ENCODE assay signal across 8 cellular contexts in the genomic region with DNA sequence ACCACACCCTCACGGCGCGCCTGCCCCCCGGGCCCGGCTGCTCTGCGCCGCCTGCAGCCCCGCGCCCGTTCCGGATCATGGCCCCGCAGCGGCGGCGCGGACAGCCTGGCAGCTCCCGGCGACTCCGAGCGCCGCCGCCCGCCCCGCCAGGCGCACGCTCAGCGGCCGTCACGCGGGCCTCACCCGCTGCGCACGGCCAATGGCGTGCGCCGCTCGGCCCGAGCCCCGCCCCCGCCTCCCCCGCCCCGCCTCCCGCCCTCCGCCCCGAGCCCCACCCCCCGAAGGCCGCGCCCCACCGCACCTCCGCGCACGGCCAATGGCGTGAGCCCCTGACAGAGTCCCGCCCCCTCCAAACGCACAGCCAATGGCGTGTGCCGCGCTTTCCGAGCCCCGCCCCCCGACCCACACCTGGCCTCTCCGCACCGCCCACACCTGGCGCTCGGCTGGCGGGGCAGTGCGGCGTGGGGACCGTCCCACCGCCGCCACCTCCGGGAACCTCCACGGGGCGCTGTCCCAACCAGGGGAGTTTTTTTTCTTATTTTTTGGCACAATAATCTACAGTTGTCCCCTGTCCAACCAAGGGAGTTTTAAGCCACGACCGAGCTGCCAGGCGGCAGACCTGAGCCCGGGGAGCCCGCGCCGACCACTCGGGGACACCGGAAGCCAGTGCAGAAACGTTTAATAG. TPM values are rescaled to one million over a fixed set of nuclear protein-coding genes. Genes with fewer than 3 reads are reported as not detected.
DNase-seq lines count a peak whose midpoint lies in the region; ATAC-seq, FAIRE-seq and TF ChIP-seq lines count a peak whose summit lies in the region.

A gene (minus strand): TSS at position 123 of the 685 bp plus-strand sequence. CDS start 44 bp downstream, at position 79.

- POLR2A ChIA-PET in H1 (lab: Charles Lee; ENCODE audit: partially characterized antibody): interaction anchor here (0.6 to 8.7 kb wide), 7 partner anchors 8 to 119 kb away, joined by 3 to 135 read pairs (median 5); a partner anchor contains a TSS

- peak within 1 kb of the TSS; percentile 72 for H3K4ac ChIP-seq in H1 (replicated peaks; ENCODE audit: insufficient read length, low read depth, low read length)
- H3K4ac ChIP-seq in mesendoderm (ENCODE audit: low read depth, low read length): peak within 1 kb of the TSS; percentile 36

- H2AFZ ChIP-seq in H1 (ENCODE audit: low read length): no peak within 1 kb of the TSS

- peaks cover 2% of the 10 kb centered on the region for H3K79me1 ChIP-seq in H1 (ENCODE audit: low read depth, low read length)
- peaks cover 9% of the 10 kb centered on the region for H3K79me1 ChIP-seq in mesendoderm (ENCODE audit: low read length)

- H3K4me2 ChIP-seq in H1 (ENCODE audit: insufficient read depth in 1 of 2, low read depth in 2 of 2, low read length in 2 of 2) (peak within 1 kb of the TSS; percentile 68 to 91), mesendoderm (ENCODE audit: low read length) (peak within 1 kb of the TSS; percentile 90)

- H3K36me3 Mint-ChIP-seq in CD4-positive, CD25-positive, alpha-beta regulatory T cell: peaks cover 9% of the 10 kb centered on the region

- peak within 1 kb of the TSS; percentile 65 for H4K91ac ChIP-seq in H1 (replicated peaks; ENCODE audit: insufficient read length, low read length)

- peaks cover 6% of the 10 kb centered on the region; the same call in 1 of the 2 replicates for H3K23me2 ChIP-seq in H1 (ENCODE audit: low read depth, low read length)

- H3K18ac ChIP-seq in H1 (ENCODE audit: extremely low read depth, low read length) (peak within 1 kb of the TSS; percentile 60; the same call in 1 of the 2 replicates), mesendoderm (ENCODE audit: low read length) (peak within 1 kb of the TSS; percentile 15)

- H4K8ac ChIP-seq in H1 (ENCODE audit: extremely low read depth, insufficient read depth, low read length) (no peak within 1 kb of the TSS), mesendoderm (ENCODE audit: low read depth, low read length) (no peak within 1 kb of the TSS)

- no peak within 1 kb of the TSS for H4K5ac ChIP-seq in H1 (ENCODE audit: insufficient read length, low read depth, low read length)
- no peak within 1 kb of the TSS for H4K5ac ChIP-seq in mesendoderm (ENCODE audit: low read length)

- H2AK5ac ChIP-seq in H1 (ENCODE audit: low read depth, low read length) (no peak within 1 kb of the TSS), mesendoderm (ENCODE audit: low read length) (no peak within 1 kb of the TSS)

- no peaks in the 10 kb centered on the region for H3K27me3 ChIP-seq in CD4-positive, CD25-positive, alpha-beta regulatory T cell (ENCODE audit: control insufficient read depth, insufficient read depth, low read length)
- H3K27me3 ChIP-seq in H1 (replicated peaks in 1 of 4; ENCODE audit: control insufficient read depth in 3 of 4, extremely low read depth in 1 of 4, insufficient read depth in 3 of 4, low read length in 3 of 4) (peaks cover 0 to 4% (median 2%) of the 10 kb centered on the region in 4 experiments; a peak in 2 of 7 replicates), mesendoderm (ENCODE audit: insufficient read depth, low read length, poor library complexity) (no peaks in the 10 kb centered on the region)

- no peaks in the 10 kb centered on the region for H3K9me3 ChIP-seq in CD4-positive, CD25-positive, alpha-beta regulatory T cell (ENCODE audit: control insufficient read depth in 2 of 2, low read length in 2 of 2)
- H3K9me3 ChIP-seq in H1 (ENCODE audit: insufficient read depth in 2 of 2, low read depth in 1 of 2, low read length in 1 of 2): no peaks in the 10 kb centered on the region

- CTCF ChIA-PET in H1 (lab: Charles Lee; ENCODE audit: partially characterized antibody): interaction anchor here (0.9 to 2.5 kb wide), 3 partner anchors 42 to 295 kb away, joined by 3 to 8 read pairs (median 5); a partner anchor contains a TSS

- TF ChIP-seq POLR2A in H1 (IDR thresholded peaks at IDR 0.05; ENCODE audit: control extremely low read depth in 1 of 2, low read depth in 2 of 2, low read length in 2 of 2): no peak

- H3K27me3 Mint-ChIP-seq in CD4-positive, CD25-positive, alpha-beta regulatory T cell: no peaks in the 10 kb centered on the region

- TF ChIP-seq CTCF in H1 (IDR thresholded peaks at IDR 0.05; ENCODE audit: control extremely low read depth in 1 of 3, insufficient read depth in 1 of 3, low read depth in 1 of 3, low read length in 3 of 3): peak in 1 of 3 experiments; percentile 13; a peak in 1 of 4 replicates

- no peak for FAIRE-seq in H1 (lab: Jason Lieb, UNC)

- WGBS in H1 (ENCODE audit: extremely low coverage in 1 of 2, insufficient coverage in 1 of 2, insufficient read length in 1 of 2, insufficient replicate concordance in 2 of 2, low coverage in 1 of 2, low lambda C conversion rate in 2 of 2, missing lambda C conversion rate in 1 of 2), 2 experiments: 29% methylated on average over 19 of the region's 84 CpGs; no CpG with 5 or more reads in 1 of the 2 experiments
- no CpG with 5 or more reads among the region's 84 CpGs for WGBS in mesendoderm (ENCODE audit: extremely low coverage, insufficient coverage, low lambda C conversion rate)

- peaks cover 36% of the 10 kb centered on the region for H3K36me3 ChIP-seq in CD4-positive, CD25-positive, alpha-beta regulatory T cell (ENCODE audit: control insufficient read depth, insufficient read depth, low read length)
- peaks cover 8 to 25% (median 19%) of the 10 kb centered on the region in 4 experiments for H3K36me3 ChIP-seq in H1 (ENCODE audit: control insufficient read depth in 2 of 4, insufficient read depth in 4 of 4, low read length in 3 of 4)
- peaks cover 6% of the 10 kb centered on the region for H3K36me3 ChIP-seq in mesendoderm (ENCODE audit: control insufficient read depth, insufficient read depth, low read length)

- H3K9ac ChIP-seq in H1 (replicated peaks in 1 of 4; ENCODE audit: extremely low read depth in 1 of 4, low read depth in 3 of 4, low read length in 3 of 4): peak within 1 kb of the TSS in 2 of 4 experiments; percentile 24 to 61; a peak in 4 of 7 replicates
- peak within 1 kb of the TSS; percentile 57 for H3K9ac ChIP-seq in mesendoderm (ENCODE audit: low read length)

- H3K4me1 ChIP-seq in CD4-positive, CD25-positive, alpha-beta regulatory T cell (ENCODE audit: control insufficient read depth, insufficient read depth, low read length, poor library complexity, severe bottlenecking): peaks cover 24% of the 10 kb centered on the region
- H3K4me1 ChIP-seq in H1 (replicated peaks in 1 of 4; ENCODE audit: control insufficient read depth in 3 of 4, insufficient read depth in 4 of 4, low read length in 3 of 4) (peaks cover 0 to 10% (median 5%) of the 10 kb centered on the region in 4 experiments; a peak in 3 of 7 replicates), mesendoderm (ENCODE audit: control insufficient read depth, low read depth, low read length) (peaks cover 3% of the 10 kb centered on the region)

- H2BK12ac ChIP-seq in H1 (ENCODE audit: low read depth, low read length): peak within 1 kb of the TSS; percentile 9; the same call in 1 of the 2 replicates

- H2BK15ac ChIP-seq in H1 (ENCODE audit: low read length) (peak within 1 kb of the TSS; percentile 61; the same call in 1 of the 2 replicates), mesendoderm (replicated peaks; ENCODE audit: low read depth) (no peak within 1 kb of the TSS)

- H3K4me1 Mint-ChIP-seq in CD4-positive, CD25-positive, alpha-beta regulatory T cell: peaks cover 0 to 21% (median 5%) of the 10 kb centered on the region in 4 donors

- no peak for TF ChIP-seq EP300 in H1 (IDR thresholded peaks at IDR 0.05; ENCODE audit: borderline replicate concordance in 1 of 2, low read depth in 2 of 2, low read length in 2 of 2)

- H3K79me2 ChIP-seq in H1 (ENCODE audit: control insufficient read depth in 1 of 2, insufficient read depth in 2 of 2, low read length in 2 of 2) (no peaks in the 10 kb centered on the region; a peak in 1 of 4 replicates), mesendoderm (ENCODE audit: control insufficient read depth, insufficient read depth, low read length) (peaks cover 5% of the 10 kb centered on the region)

- H3K27ac Mint-ChIP-seq in CD4-positive, CD25-positive, alpha-beta regulatory T cell: peak within 1 kb of the TSS in 1 of 3 donors; percentile 78

- no peaks in the 10 kb centered on the region for H3K9me3 Mint-ChIP-seq in CD4-positive, CD25-positive, alpha-beta regulatory T cell

- H2BK5ac ChIP-seq in H1 (ENCODE audit: low read depth, low read length) (0 out of 2 replicates have a peak within 1 kb of the TSS, but pooled peaks have one; percentile 18), mesendoderm (ENCODE audit: low read length) (no peak within 1 kb of the TSS)

- H2BK120ac ChIP-seq in H1 (replicated peaks; ENCODE audit: low read depth, low read length): no peak within 1 kb of the TSS
- H2BK120ac ChIP-seq in mesendoderm (ENCODE audit: low read depth, low read length): no peak within 1 kb of the TSS

- H3K4me3 Mint-ChIP-seq in CD4-positive, CD25-positive, alpha-beta regulatory T cell: peak within 1 kb of the TSS; percentile 82 to 88 (median 87)

- peaks cover 6 to 47% of the 10 kb centered on the region in 2 experiments for H4K20me1 ChIP-seq in H1 (replicated peaks in 1 of 2; ENCODE audit: control insufficient read depth in 1 of 2, insufficient read depth in 2 of 2, low read length in 2 of 2)

- H2BK20ac ChIP-seq in H1 (ENCODE audit: low read length): no peak within 1 kb of the TSS

- peak; percentile 92 to 94 for ATAC-seq in CD4-positive, CD25-positive, alpha-beta regulatory T cell (ENCODE audit: low read depth in 2 of 2)
- peak; percentile 63 for ATAC-seq in GM19467 (IDR thresholded peaks at IDR 0.05; ENCODE audit: unreplicated experiment)

- no peak within 1 kb of the TSS for H3K14ac ChIP-seq in H1 (ENCODE audit: insufficient read length)

- H3K56ac ChIP-seq in H1 (replicated peaks; ENCODE audit: insufficient read length, low read depth, low read length) (peak within 1 kb of the TSS; percentile 46), mesendoderm (ENCODE audit: low read length) (peak within 1 kb of the TSS; percentile 79)

- peak; percentile 91 to 94 (median 93) for DNase-seq in CD4-positive, CD25-positive, alpha-beta regulatory T cell
- DNase-seq in HUDEP-2 (lab: John Stamatoyannopoulos, UW; ENCODE audit: unreplicated experiment in 76 of 76): peak in 72 of 76 experiments; percentile 10 to 92 (median 78)
- peak; percentile 72 to 87 for DNase-seq in NOMO-1 (lab: John Stamatoyannopoulos, UW; ENCODE audit: unreplicated experiment in 2 of 2)
- peak; percentile 76 to 81 (median 80) for DNase-seq in activated CD8-positive, alpha-beta memory T cell treated with anti-CD3 and anti-CD28 coated beads for 48 hours (ENCODE audit: low read depth in 2 of 3, low spot score in 2 of 3)
- peak in 1 of 2 experiments; percentile 93 for DNase-seq in H1 (ENCODE audit: low read depth in 1 of 2, low spot score in 2 of 2)
- DNase-seq in mesendoderm: peak; percentile 93
- peak; percentile 86 for DNase-seq in stimulated activated CD8-positive, alpha-beta memory T cell treated with anti-CD3 and anti-CD28 coated beads, Interleukin-15, amount 100 ng/mL, for 1 hour (ENCODE audit: low read depth)

- H3K27ac ChIP-seq in CD4-positive, CD25-positive, alpha-beta regulatory T cell (ENCODE audit: insufficient read depth, low read length, poor library complexity, severe bottlenecking): peak within 1 kb of the TSS; percentile 63
- no peak within 1 kb of the TSS for H3K27ac ChIP-seq in H1 (ENCODE audit: low read depth, low read length)
- no peak within 1 kb of the TSS for H3K27ac ChIP-seq in mesendoderm (ENCODE audit: low read depth, low read length)

- H3K23ac ChIP-seq in H1 (ENCODE audit: insufficient read length): no peak within 1 kb of the TSS
- H3K23ac ChIP-seq in mesendoderm (ENCODE audit: low read length): peak within 1 kb of the TSS; percentile 55

- H3K4me3 ChIP-seq in CD4-positive, CD25-positive, alpha-beta regulatory T cell (ENCODE audit: low read depth, low read length): peak within 1 kb of the TSS; percentile 65
- H3K4me3 ChIP-seq in H1 (ENCODE audit: extremely low read depth in 1 of 4, insufficient read depth in 2 of 4, low read depth in 3 of 4, low read length in 4 of 4) (peak within 1 kb of the TSS; percentile 45 to 88 (median 70)), mesendoderm (ENCODE audit: low read length) (peak within 1 kb of the TSS; percentile 46)

- TF ChIP-seq RAD21 in H1 (IDR thresholded peaks at IDR 0.05 in 1 of 2, conservative IDR thresholded peaks at IDR 0.05 in 1 of 2; ENCODE audit: low read depth in 2 of 2, low read length in 2 of 2): no peak

RNA-seq across cellular contexts. Expression of the gene that starts here (rescaled TPM):
- total RNA-seq in CD4-positive, CD25-positive, alpha-beta regulatory T cell: 28.6 TPM
- 10 to 100 TPM; 25.6 to 30.9 (median 26.8) TPM for polyA plus RNA-seq in CD4-positive, CD25-positive, alpha-beta regulatory T cell
- 29.9 and 31.0 TPM in 2 replicates for total RNA-seq in H1 (2021; fragmentation: NEBNext Ultra II Directional; extraction: Animal tissue kit (Norgen Biotek cat#: 25700))
- polyA plus RNA-seq in H1 (2011; rRNA removed): 31.3 and 37.7 TPM in 2 replicates
- polyA plus RNA-seq in H1 (2011; cell fraction: cytosol; rRNA removed): 42.9 TPM
- 82.5 TPM for polyA plus RNA-seq in H1 (2011; cell fraction: nucleus; rRNA removed)
- 19.0 to 35.2 TPM (median 29.2 TPM) in 4 replicates for polyA plus RNA-seq in H1 (2012, experiment 1 of 2)
- 29.9 TPM for polyA plus RNA-seq in H1 (2012, experiment 2 of 2)
- polyA plus RNA-seq in H1 (2013, experiment 1 of 2): 20.7 TPM
- polyA plus RNA-seq in H1 (2013, experiment 2 of 2): 19.4 TPM
- 22.7 and 29.5 TPM in 2 replicates for polyA minus RNA-seq in H1 (2011; rRNA and poly(A)+ RNA removed)
- 17.1 TPM for polyA minus RNA-seq in H1 (2011; cell fraction: cytosol; rRNA and poly(A)+ RNA removed)
- 46.4 TPM for polyA minus RNA-seq in H1 (2011; cell fraction: nucleus; rRNA and poly(A)+ RNA removed)
- 17.0 TPM for polyA plus RNA-seq in mesendoderm (2013, experiment 1 of 2)
- polyA plus RNA-seq in mesendoderm (2013, experiment 2 of 2): 17.9 TPM
